ENCODE assay signal across 17 cellular contexts in genomic region chr12:119322324-119322723, GRCh38. TPM values are rescaled to one million over a fixed set of nuclear protein-coding genes. Genes with fewer than 3 reads are reported as not detected.
A peak's percentile ranks its signal among the peaks of the same experiment; 100 is the strongest.
DNase-seq lines count a peak whose midpoint lies in the region; ATAC-seq and TF ChIP-seq lines count a peak whose summit lies in the region.
"Had no signal": no experiment of that assay in that cellular context is flagged by ENCODE, and none has a peak within 500 bp of the region (broad histone marks: within the 10 kb centered on the region; RNA-seq: fewer than 3 reads in every experiment).

No MANE protein-coding gene starts in this region.

- H3K4me1 Mint-ChIP-seq in stimulated activated memory B cell treated with anti-CD40 and anti-IgM and Interleukin-4, amounts not matched to agents 10 μg/mL and 1 μg/mL and 100 μg/mL, for 72 hours, result peaks cover 9% of the 10 kb centered on the region
- H3K4me1 Mint-ChIP-seq: CD4-positive, alpha-beta memory T cell had no signal

- TF ChIP-seq EP300 in esophagus muscularis mucosa (IDR thresholded peaks at IDR 0.05), result no peak

- no peak for DNase-seq in Right ventricle myocardium superior
- DNase-seq in right atrium auricular region (ENCODE audit: low spot score), result no peak
- no peak for DNase-seq in esophagus muscularis mucosa (ENCODE audit: extremely low spot score)
- DNase-seq in mucosa of gallbladder (ENCODE audit: low spot score), result peak; percentile 11
- DNase-seq in aorta, result no peak
- DNase-seq in NK-92 treated with Interleukin-12 subunit alpha and Interleukin-12 subunit beta, amount 100 ng/mL, for 24 hours (lab: John Stamatoyannopoulos, UW), result no peak
- no peak for DNase-seq in NCI-H2029 (lab: John Stamatoyannopoulos, UW)
- DNase-seq: Calu3; CD4-positive, alpha-beta memory T cell; KBM-7; NCI-H1105; NCI-H226; Peyer's patch had no signal

- 60% methylated on average over 7 of the region's 7 CpGs for WGBS in esophagus muscularis mucosa
- WGBS in aorta, 2 donors, result 76 to 79% methylated on average over 7 of the region's 7 CpGs

- no peaks in the 10 kb centered on the region for H3K36me3 ChIP-seq in right atrium auricular region
- no peaks in the 10 kb centered on the region for H3K36me3 ChIP-seq in esophagus muscularis mucosa
- H3K36me3 ChIP-seq in aorta (ENCODE audit: control insufficient read depth in 1 of 2, insufficient read depth in 2 of 2, low read length in 1 of 2), result no peaks in the 10 kb centered on the region
- H3K36me3 ChIP-seq: Peyer's patch had no signal

- intact Hi-C loops in Right ventricle myocardium superior (cut with DNase I), result no loop called here
- intact Hi-C loops in esophagus muscularis mucosa (cut with DNase I), result loop anchor here (10.0 kb wide), 1 partner anchor 118 kb away; no protein-coding TSS in a partner anchor
- intact Hi-C loops in aorta (cut with DNase I), result loop anchor here in 1 of 2 donors (10.0 kb wide), 1 partner anchor 138 kb away; no protein-coding TSS in a partner anchor

- H3K36me3 Mint-ChIP-seq in stimulated activated memory B cell treated with anti-CD40 and anti-IgM and Interleukin-4, amounts not matched to agents 10 μg/mL and 1 μg/mL and 100 μg/mL, for 72 hours, result no peaks in the 10 kb centered on the region
- H3K36me3 Mint-ChIP-seq: CD4-positive, alpha-beta memory T cell had no signal

- H3K4me1 ChIP-seq in right atrium auricular region (peaks cover 0 to 3% of the 10 kb centered on the region in 2 donors), esophagus muscularis mucosa (peaks cover 9 to 49% (median 31%) of the 10 kb centered on the region in 4 donors), aorta (ENCODE audit: control insufficient read depth in 1 of 2, insufficient read depth in 2 of 2, low read length in 2 of 2) (peaks cover 0 to 10% of the 10 kb centered on the region in 2 donors)
- H3K4me1 ChIP-seq: Peyer's patch had no signal

- H3K27me3 Mint-ChIP-seq in stimulated activated memory B cell treated with anti-CD40 and anti-IgM and Interleukin-4, amounts not matched to agents 10 μg/mL and 1 μg/mL and 100 μg/mL, for 72 hours, result peaks cover 23% of the 10 kb centered on the region

- ATAC-seq in Right ventricle myocardium superior (ENCODE audit: poor library complexity) (peak; percentile 34), aorta (ENCODE audit: low FRiP score) (peak; percentile 39)
- ATAC-seq in stimulated activated memory B cell treated with anti-CD40 and anti-IgM and Interleukin-4, amounts not matched to agents 10 μg/mL and 1 μg/mL and 100 μg/mL, for 72 hours, result no peak

- no peak for TF ChIP-seq CTCF in right atrium auricular region (IDR thresholded peaks at IDR 0.05)
- TF ChIP-seq CTCF in esophagus muscularis mucosa (IDR thresholded peaks at IDR 0.05), result no peak

- no peak overlapping the region for H3K4me3 Mint-ChIP-seq in stimulated activated memory B cell treated with anti-CD40 and anti-IgM and Interleukin-4, amounts not matched to agents 10 μg/mL and 1 μg/mL and 100 μg/mL, for 72 hours
- H3K4me3 Mint-ChIP-seq: CD4-positive, alpha-beta memory T cell had no signal

- H3K27me3 ChIP-seq in right atrium auricular region (no peaks in the 10 kb centered on the region), esophagus muscularis mucosa (no peaks in the 10 kb centered on the region), aorta (ENCODE audit: control insufficient read depth in 1 of 2, insufficient read depth in 2 of 2, low read length in 1 of 2) (peaks cover 0 to 1% of the 10 kb centered on the region in 2 donors)
- H3K27me3 ChIP-seq: Peyer's patch had no signal

- no peak overlapping the region for H3K27ac ChIP-seq in right atrium auricular region
- H3K27ac ChIP-seq in esophagus muscularis mucosa (replicated peaks in 1 of 4), result peak overlapping the region; percentile 45 to 61 (median 48)
- H3K27ac ChIP-seq in aorta (ENCODE audit: low read depth in 1 of 2, low read length in 2 of 2), result no peak overlapping the region
- H3K27ac ChIP-seq: Peyer's patch, SK-N-MC had no signal

- no peaks in the 10 kb centered on the region for H3K9me3 Mint-ChIP-seq in stimulated activated memory B cell treated with anti-CD40 and anti-IgM and Interleukin-4, amounts not matched to agents 10 μg/mL and 1 μg/mL and 100 μg/mL, for 72 hours

- no peaks in the 10 kb centered on the region for H3K9me3 ChIP-seq in right atrium auricular region
- H3K9me3 ChIP-seq in esophagus muscularis mucosa, result peaks cover 0 to 5% (median 0%) of the 10 kb centered on the region in 4 donors
- H3K9me3 ChIP-seq in aorta (ENCODE audit: control insufficient read depth, low read length), result peaks cover 1% of the 10 kb centered on the region
- H3K9me3 ChIP-seq: Peyer's patch had no signal

- H3K27ac Mint-ChIP-seq in stimulated activated memory B cell treated with anti-CD40 and anti-IgM and Interleukin-4, amounts not matched to agents 10 μg/mL and 1 μg/mL and 100 μg/mL, for 72 hours, result no peak overlapping the region
- H3K27ac Mint-ChIP-seq: CD4-positive, alpha-beta memory T cell had no signal

- TF ChIP-seq POLR2A in esophagus muscularis mucosa (IDR thresholded peaks at IDR 0.05; ENCODE audit: low read depth), result no peak

- no peak overlapping the region for H3K4me3 ChIP-seq in right atrium auricular region
- no peak overlapping the region for H3K4me3 ChIP-seq in esophagus muscularis mucosa
- H3K4me3 ChIP-seq in aorta (ENCODE audit: low read length in 2 of 2), result no peak overlapping the region
- H3K4me3 ChIP-seq: Peyer's patch, SK-N-MC had no signal

RNA-seq across cellular contexts. Expression of gene CCDC60, which starts 12.2 kb away (rescaled TPM):
- total RNA-seq in Right ventricle myocardium superior (not detected), right atrium auricular region (not detected), esophagus muscularis mucosa (not detected), mucosa of gallbladder (not detected), aorta (not detected)
- not detected for polyA plus RNA-seq in aorta
- total RNA-seq: Calu3; CD4-positive, alpha-beta memory T cell; H1 had no signal
- polyA plus RNA-seq: BJ; CD4-positive, alpha-beta memory T cell had no signal

Comparison
In these comparisons a context has a peak if more than half of its experiments do, and no peak if none do; other contexts are left out.
1. H3K27ac ChIP-seq: peak in esophagus muscularis mucosa (4 of 4); none in right atrium auricular region (0 of 2) and aorta (0 of 2).